12 cellular contexts compared by ENCODE assay signal in genomic region chr17:57355090-57355859, GRCh38.
DNase-seq lines count a peak whose midpoint lies in the region; ATAC-seq and TF ChIP-seq lines count a peak whose summit lies in the region.
"Had no signal": no experiment of that assay in that cellular context is flagged by ENCODE, and none has a peak within 500 bp of the region (broad histone marks: within the 10 kb centered on the region; RNA-seq: fewer than 3 reads in every experiment).

No MANE protein-coding gene starts in this region.

- no peaks in the 10 kb centered on the region for H3K9me3 ChIP-seq in testis

- no peak for TF ChIP-seq POLR2A in testis (IDR thresholded peaks at IDR 0.05)

- DNase-seq in activated CD8-positive, alpha-beta memory T cell treated with anti-CD3 and anti-CD28 coated beads, Interleukin-2, amount 10 ng/mL, durations not matched to agents 7 days and 5 days = no peak
- no peak for DNase-seq in activated CD8-positive, alpha-beta memory T cell treated with anti-CD3 and anti-CD28 coated beads, Interleukin-2, amount 50 U/mL, for 48 hours
- DNase-seq in RPMI8226 (peak; percentile 45), germinal center (ENCODE audit: low spot score) (peak; percentile 28), testis (no peak), GOT3 (lab: John Stamatoyannopoulos, UW) (no peak)
- DNase-seq: activated naive CD4-positive, alpha-beta T cell treated with anti-CD3 and anti-CD28 coated beads for 36 hours; NCI-H187; small intestine had no signal

- no peak overlapping the region for H3K4me3 ChIP-seq in testis

- H3K4me1 Mint-ChIP-seq in activated CD8-positive, alpha-beta memory T cell treated with anti-CD3 and anti-CD28 coated beads, Interleukin-2, amount 10 ng/mL, durations not matched to agents 7 days and 5 days = peaks cover 54% of the 10 kb centered on the region

- H3K27me3 ChIP-seq in testis = no peaks in the 10 kb centered on the region

- H3K4me3 Mint-ChIP-seq in activated CD8-positive, alpha-beta memory T cell treated with anti-CD3 and anti-CD28 coated beads, Interleukin-2, amount 10 ng/mL, durations not matched to agents 7 days and 5 days = no peak overlapping the region
- H3K4me3 Mint-ChIP-seq: activated naive CD4-positive, alpha-beta T cell treated with anti-CD3 and anti-CD28 coated beads for 36 hours had no signal

- H3K27ac Mint-ChIP-seq in activated CD8-positive, alpha-beta memory T cell treated with anti-CD3 and anti-CD28 coated beads, Interleukin-2, amount 10 ng/mL, durations not matched to agents 7 days and 5 days = peak overlapping the region; percentile 82
- H3K27ac Mint-ChIP-seq: activated naive CD4-positive, alpha-beta T cell treated with anti-CD3 and anti-CD28 coated beads for 36 hours had no signal

- peak overlapping the region; percentile 12 to 87 for H3K27ac ChIP-seq in testis

- ATAC-seq in activated CD8-positive, alpha-beta memory T cell treated with anti-CD3 and anti-CD28 coated beads, Interleukin-2, amount 10 ng/mL, durations not matched to agents 7 days and 5 days = peak; percentile 13
- ATAC-seq in GM18519 (IDR thresholded peaks at IDR 0.05; ENCODE audit: low FRiP score, unreplicated experiment) = no peak
- ATAC-seq in GM19467 (IDR thresholded peaks at IDR 0.05; ENCODE audit: unreplicated experiment) = no peak
- ATAC-seq: Panc1 had no signal

- H3K27me3 Mint-ChIP-seq in activated CD8-positive, alpha-beta memory T cell treated with anti-CD3 and anti-CD28 coated beads, Interleukin-2, amount 10 ng/mL, durations not matched to agents 7 days and 5 days = no peaks in the 10 kb centered on the region

- H3K36me3 ChIP-seq in testis (ENCODE audit: low read depth, missing control alignments) = no peaks in the 10 kb centered on the region

- TF ChIP-seq CTCF in testis (IDR thresholded peaks at IDR 0.05) = no peak

- WGBS in testis, 2 donors = 76 to 78% methylated on average over 6 of the region's 6 CpGs

- no peaks in the 10 kb centered on the region for H3K9me3 Mint-ChIP-seq in activated CD8-positive, alpha-beta memory T cell treated with anti-CD3 and anti-CD28 coated beads, Interleukin-2, amount 10 ng/mL, durations not matched to agents 7 days and 5 days (ENCODE audit: low read depth)
- H3K9me3 Mint-ChIP-seq: activated naive CD4-positive, alpha-beta T cell treated with anti-CD3 and anti-CD28 coated beads for 36 hours had no signal

- CTCF ChIA-PET in activated CD8-positive, alpha-beta memory T cell treated with anti-CD3 and anti-CD28 coated beads, Interleukin-2, amount 10 ng/mL, durations not matched to agents 7 days and 5 days (lab: Charles Lee) = interaction anchor here (0.6 to 2.1 kb wide), 4 partner anchors 13 to 249 kb away, joined by 3 to 6 read pairs (median 3); no protein-coding TSS in a partner anchor

- intact Hi-C loops in testis (cut with DNase I; ENCODE audit: low total_unique reads) = no loop called here

- peaks cover 14% of the 10 kb centered on the region for H3K36me3 Mint-ChIP-seq in activated CD8-positive, alpha-beta memory T cell treated with anti-CD3 and anti-CD28 coated beads, Interleukin-2, amount 10 ng/mL, durations not matched to agents 7 days and 5 days

- H3K4me1 ChIP-seq in testis = peaks cover 25% of the 10 kb centered on the region

Comparison
In these comparisons a context has a peak if more than half of its experiments do, and no peak if none do; other contexts are left out.
1. DNase-seq: peak in RPMI8226 (single experiment) and germinal center (single experiment); none in activated CD8-positive, alpha-beta memory T cell treated with anti-CD3 and anti-CD28 coated beads, Interleukin-2, amount 10 ng/mL, durations not matched to agents 7 days and 5 days (single experiment), activated CD8-positive, alpha-beta memory T cell treated with anti-CD3 and anti-CD28 coated beads, Interleukin-2, amount 50 U/mL, for 48 hours (single experiment), testis (single experiment) and GOT3 (single experiment).